Comparison of ENCODE assay signal across 8 cellular contexts in genomic region chr5:130720355-130720754, GRCh38.
DNase-seq lines count a peak whose midpoint lies in the region; ATAC-seq lines count a peak whose summit lies in the region.

No MANE protein-coding gene starts in this region.

- ATAC-seq in HG03354 (IDR thresholded peaks at IDR 0.05; ENCODE audit: poor library complexity, severe bottlenecking, unreplicated experiment) (no peak), HG03439 (IDR thresholded peaks at IDR 0.05; ENCODE audit: unreplicated experiment) (no peak)

- peak; percentile 4 for DNase-seq in GM04503 (ENCODE audit: low read depth)
- DNase-seq in LoVo (ENCODE audit: low spot score): peak; percentile 52
- peak; percentile 28 to 82 for DNase-seq in T47D (ENCODE audit: low read depth in 1 of 2, low spot score in 1 of 2)
- peak; percentile 83 for DNase-seq in myocyte (ENCODE audit: low read depth)
- no peak for DNase-seq in DMS79 (lab: John Stamatoyannopoulos, UW)
- no peak for DNase-seq in GOT3 (lab: John Stamatoyannopoulos, UW)

- in situ Hi-C loops in T47D (cut with HindIII; ENCODE audit: low pct_unique_long_range_greater_than_20kb, low sequenced_read_pairs): no loop called here

Comparison
In these comparisons a context has a peak if more than half of its experiments do, and no peak if none do; other contexts are left out.
1. DNase-seq: peak in GM04503 (single experiment), LoVo (single experiment), T47D (2 of 2) and myocyte (single experiment); none in DMS79 (single experiment) and GOT3 (single experiment).